Comparison of ENCODE assay signal across 6 cellular contexts in the genomic region with DNA sequence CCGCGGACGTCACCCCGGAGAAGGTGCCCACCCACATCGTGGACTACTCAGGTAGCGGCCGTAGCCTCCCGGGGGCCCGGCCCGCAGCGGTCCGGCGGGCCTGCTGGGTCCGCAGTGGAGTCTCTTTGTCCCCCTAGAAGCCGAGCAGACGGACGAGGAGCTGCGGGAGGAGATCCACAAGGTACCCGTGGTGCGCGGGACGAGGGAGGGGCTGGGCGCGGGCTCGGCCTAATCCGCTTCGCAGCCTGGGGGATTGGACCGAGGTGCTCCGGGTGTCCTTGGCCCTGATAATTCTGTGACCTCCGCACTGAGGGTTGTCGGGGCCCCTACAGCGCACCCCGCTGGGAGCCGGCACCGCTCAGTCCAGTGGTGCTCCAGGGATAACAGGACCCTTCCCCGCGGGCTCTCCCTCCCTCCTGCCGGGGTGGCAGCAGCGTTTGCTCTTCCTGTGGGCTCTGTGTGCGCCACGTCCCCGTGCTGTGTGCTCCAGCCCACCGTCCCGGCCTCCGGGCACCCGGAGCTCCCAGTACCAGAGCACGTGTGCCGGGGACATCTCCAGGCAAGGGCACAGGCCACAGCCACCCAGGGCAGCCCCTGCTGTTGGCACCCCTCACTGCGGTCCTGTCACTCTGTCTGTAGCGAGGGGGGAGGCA. TPM values are rescaled to one million over a fixed set of nuclear protein-coding genes. Genes with fewer than 3 reads are reported as not detected.
A peak's percentile ranks its signal among the peaks of the same experiment; 100 is the strongest.
DNase-seq lines count a peak whose midpoint lies in the region; ATAC-seq and TF ChIP-seq lines count a peak whose summit lies in the region.

No MANE protein-coding gene starts in this region.

- peak overlapping the region; percentile 94 for H3K4me3 ChIP-seq in astrocyte of the cerebellum (ENCODE audit: low read depth, low read length)

- in situ Hi-C loops in astrocyte of the cerebellum (cut with HindIII; ENCODE audit: low sequenced_read_pairs) = no loop called here

- H3K4me3 Mint-ChIP-seq in naive B cell = peak overlapping the region; percentile 51 to 90 (median 76)

- ATAC-seq in HG03025 (IDR thresholded peaks at IDR 0.05; ENCODE audit: low FRiP score, unreplicated experiment) (peak; percentile 16), naive B cell (ENCODE audit: low read depth in 2 of 2) (peak in 1 of 2 donors; percentile 2), GM18909 (IDR thresholded peaks at IDR 0.05; ENCODE audit: poor library complexity, unreplicated experiment) (no peak), GM18907 (IDR thresholded peaks at IDR 0.05; ENCODE audit: unreplicated experiment) (no peak)

- H3K9me3 Mint-ChIP-seq in naive B cell = no peaks in the 10 kb centered on the region

- peak overlapping the region in 3 of 6 donors; percentile 56 to 79 (median 70) for H3K27ac Mint-ChIP-seq in naive B cell

- peaks cover 6 to 8% (median 7%) of the 10 kb centered on the region in 3 donors for H3K4me1 Mint-ChIP-seq in naive B cell

- no peaks in the 10 kb centered on the region for H3K36me3 Mint-ChIP-seq in naive B cell

- no peak for TF ChIP-seq CTCF in astrocyte of the cerebellum (IDR thresholded peaks at IDR 0.05; ENCODE audit: low read depth, low read length, missing control alignments)

- no peak for DNase-seq in astrocyte of the cerebellum (ENCODE audit: low read depth)
- DNase-seq in naive B cell = no peak
- no peak for DNase-seq in iPS-NIHi7 (ENCODE audit: extremely low spot score)

- no peaks in the 10 kb centered on the region for H3K27me3 Mint-ChIP-seq in naive B cell

RNA-seq across cellular contexts. Expression of a gene that starts 0.7 kb away (rescaled TPM):
- 10 to 100 TPM; 22.1 to 49.1 (median 35.0) TPM for polyA plus RNA-seq in naive B cell (ENCODE audit: low read depth in 6 of 6)

RNA-seq across cellular contexts. Expression of a gene that starts 6.8 kb away (rescaled TPM):
- not detected for polyA plus RNA-seq in naive B cell (ENCODE audit: low read depth in 6 of 6)

RNA-seq across cellular contexts. Expression of a gene that starts 11.6 kb away (rescaled TPM):
- polyA plus RNA-seq in naive B cell (ENCODE audit: low read depth in 6 of 6) = 100 to 1,000 TPM; 121 to 180 (median 128) TPM

RNA-seq across cellular contexts. Expression of a gene that starts 15.5 kb away (rescaled TPM):
- polyA plus RNA-seq in naive B cell (ENCODE audit: low read depth in 6 of 6) = 10 to 100 TPM; 38.1 to 62.6 (median 40.0) TPM

RNA-seq across cellular contexts. Expression of a gene that starts 19.5 kb away (rescaled TPM):
- polyA plus RNA-seq in naive B cell (ENCODE audit: low read depth in 6 of 6) = 1 to 10 TPM in 2 of 6 donors, under 1 TPM in 3, not detected in 1; 0.75 to 2.3 (median 0.90) TPM
